Comparison of ENCODE assay signal across 8 cellular contexts in the genomic region with DNA sequence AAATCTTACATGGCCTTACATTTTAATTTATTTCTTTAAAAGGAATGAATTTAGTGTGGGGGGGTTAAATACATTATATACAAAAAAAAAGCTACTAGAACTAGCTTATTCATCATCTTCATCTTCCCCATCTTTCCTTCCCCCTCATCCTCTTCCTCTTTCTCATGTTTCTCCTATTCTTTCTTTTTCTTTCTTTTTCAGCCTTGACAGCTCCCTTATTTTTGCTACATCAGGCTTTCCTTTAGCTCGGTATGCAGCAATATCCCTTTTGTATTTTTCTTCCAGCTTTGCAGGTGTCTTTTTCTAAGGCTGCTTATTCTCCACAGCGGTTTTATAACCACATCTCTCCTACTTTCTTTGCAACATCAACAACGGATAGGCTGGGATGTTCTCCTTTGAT. TPM values are rescaled to one million over a fixed set of nuclear protein-coding genes. Genes with fewer than 3 reads are reported as not detected.
"Had no signal": no experiment of that assay in that cellular context is flagged by ENCODE, and none has a peak within 500 bp of the region (broad histone marks: within the 10 kb centered on the region; RNA-seq: fewer than 3 reads in every experiment).

No MANE protein-coding gene starts in this region.

- ATAC-seq: GM12878 had no signal

- DNase-seq: GDM1, GF-D8 had no signal

- FAIRE-seq: G401.6, GM12878, GM12891, GM12892, GM18507, GM19239 had no signal

- H3K4me3 ChIP-seq: GM12878 had no signal

RNA-seq across cellular contexts. Expression of gene SLC28A1, which starts 55.9 kb away (rescaled TPM):
- total RNA-seq: GM12878 had no signal
- polyA plus RNA-seq: GM12878 had no signal
